Comparison of ENCODE assay signal across 13 cellular contexts in genomic region chr20:53565254-53565653, GRCh38.
"Had no signal": no experiment of that assay in that cellular context is flagged by ENCODE, and none has a peak within 500 bp of the region (broad histone marks: within the 10 kb centered on the region; RNA-seq: fewer than 3 reads in every experiment).

No MANE protein-coding gene starts in this region.

- H3K9me3 Mint-ChIP-seq: activated T-helper 17 cell treated with anti-CD3 and anti-CD28 coated beads, Interleukin-2, amount 50 U/mL, for 72 hours; naive B cell; stimulated activated naive B cell treated with anti-CD40 and anti-IgM and Interleukin-4, amounts not matched to agents 10 μg/mL and 1 μg/mL and 100 μg/mL, for 72 hours had no signal

- DNase-seq: activated naive CD4-positive, alpha-beta T cell treated with Interleukin-2 at 50 U/mL for 16 hours; dorsolateral prefrontal cortex; islet precursor cell; left ventricle myocardium inferior; naive B cell; stimulated activated CD4-positive, alpha-beta T cell treated with anti-CD3 and anti-CD28 coated beads, Interleukin-12 subunit alpha, Interleukin-12 subunit beta, amount 100 ng/mL, for 4 hours; stimulated activated naive B cell treated with anti-CD40 and anti-IgM and Interleukin-4, amounts not matched to agents 10 μg/mL and 1 μg/mL and 100 μg/mL, for 72 hours; substantia nigra; T-helper 9 cell; transverse colon had no signal

- ATAC-seq: activated CD4-positive, CD25-positive, alpha-beta regulatory T cell treated with anti-CD3 and anti-CD28 coated beads, Interleukin-2, amount 50 U/mL, for 24 hours; activated T-helper 17 cell treated with anti-CD3 and anti-CD28 coated beads, Interleukin-2, amount 50 U/mL, for 72 hours; esophagus mucosa; stimulated activated naive B cell treated with anti-CD40 and anti-IgM and Interleukin-4, amounts not matched to agents 10 μg/mL and 1 μg/mL and 100 μg/mL, for 72 hours had no signal

- H3K4me3 Mint-ChIP-seq: activated T-helper 17 cell treated with anti-CD3 and anti-CD28 coated beads, Interleukin-2, amount 50 U/mL, for 72 hours; naive B cell had no signal

- H3K27me3 Mint-ChIP-seq: activated T-helper 17 cell treated with anti-CD3 and anti-CD28 coated beads, Interleukin-2, amount 50 U/mL, for 72 hours; naive B cell; stimulated activated naive B cell treated with anti-CD40 and anti-IgM and Interleukin-4, amounts not matched to agents 10 μg/mL and 1 μg/mL and 100 μg/mL, for 72 hours had no signal

- H3K27ac Mint-ChIP-seq: activated T-helper 17 cell treated with anti-CD3 and anti-CD28 coated beads, Interleukin-2, amount 50 U/mL, for 72 hours had no signal
